Comparison of ENCODE assay signal across 21 cellular contexts in the genomic region with DNA sequence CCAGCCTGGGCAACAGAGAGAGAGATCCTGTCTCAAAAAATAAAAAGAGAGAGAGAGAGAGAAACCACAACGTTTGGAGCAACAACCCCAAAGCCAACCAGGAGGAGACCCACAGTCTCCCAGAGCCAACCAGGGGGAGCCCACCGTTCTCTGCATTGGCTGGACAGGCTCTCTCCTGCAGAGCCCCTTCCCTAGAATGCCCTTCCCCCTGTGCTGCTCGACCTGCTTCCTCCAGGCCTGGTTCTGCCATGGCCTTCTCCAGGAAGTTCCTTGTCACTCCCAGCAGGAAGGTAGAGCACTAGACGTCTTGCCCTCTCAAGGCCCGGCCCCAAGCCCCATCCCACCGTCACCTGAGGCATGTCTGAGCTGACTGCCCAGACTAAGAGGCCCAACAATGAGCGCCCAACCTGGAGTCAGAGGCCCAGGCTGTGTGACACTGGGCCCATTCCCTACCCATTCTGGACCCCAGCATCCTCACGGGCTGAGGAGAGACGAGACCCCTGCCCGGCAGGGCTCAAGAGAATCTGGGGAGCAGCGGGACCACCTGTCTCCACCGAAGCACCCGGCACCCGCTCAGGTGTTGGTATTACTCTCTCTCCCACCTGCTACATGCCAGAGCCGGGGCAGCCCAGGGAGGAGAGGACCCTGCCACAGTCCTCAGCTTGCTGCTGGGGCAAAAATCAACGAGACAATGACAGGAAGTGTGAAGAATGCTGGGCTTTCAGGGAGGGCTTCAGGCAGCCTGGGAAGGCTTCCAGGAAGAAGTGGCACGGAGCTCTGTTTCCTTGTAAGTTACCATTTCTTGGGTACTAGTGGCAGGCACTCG.
DNase-seq lines count a peak whose midpoint lies in the region; ATAC-seq and TF ChIP-seq lines count a peak whose summit lies in the region.
"Had no signal": no experiment of that assay in that cellular context is flagged by ENCODE, and none has a peak within 500 bp of the region (broad histone marks: within the 10 kb centered on the region; RNA-seq: fewer than 3 reads in every experiment).

No MANE protein-coding gene starts in this region.

- H3K27ac ChIP-seq in BLaER1 (no peak overlapping the region), H9 (ENCODE audit: insufficient read length, low read depth, low read length) (no peak overlapping the region), trophoblast cell (ENCODE audit: low read depth, low read length) (no peak overlapping the region), tibial artery (no peak overlapping the region)

- H4K5ac ChIP-seq in H9 (ENCODE audit: insufficient read length, low read depth, low read length) = no peak overlapping the region

- no peaks in the 10 kb centered on the region for H3K36me3 ChIP-seq in BLaER1
- H3K36me3 ChIP-seq in trophoblast cell (ENCODE audit: control insufficient read depth in 1 of 2, insufficient read depth in 2 of 2, low read length in 2 of 2) = no peaks in the 10 kb centered on the region
- H3K36me3 ChIP-seq in tibial artery = no peaks in the 10 kb centered on the region

- H3K4me1 ChIP-seq in BLaER1 (peaks cover 19% of the 10 kb centered on the region), H9 (ENCODE audit: insufficient read depth, low read length) (no peaks in the 10 kb centered on the region; the same call in 1 of the 2 replicates), trophoblast cell (ENCODE audit: control insufficient read depth in 1 of 2, insufficient read depth in 2 of 2, low read length in 2 of 2) (peaks cover 17 to 19% of the 10 kb centered on the region in 2 experiments), tibial artery (no peaks in the 10 kb centered on the region)

- peaks cover 13 to 20% of the 10 kb centered on the region in 2 experiments for H3K4me1 Mint-ChIP-seq in H9

- H2BK12ac ChIP-seq in H9 (ENCODE audit: insufficient read length, low read depth, low read length) (no peak overlapping the region), trophoblast cell (ENCODE audit: low read length) (no peak overlapping the region)

- H3K4me2 ChIP-seq in BLaER1 (peak overlapping the region; percentile 21; the same call in 1 of the 2 replicates), H9 (ENCODE audit: insufficient read depth, insufficient read length, low read length) (no peak overlapping the region), trophoblast cell (ENCODE audit: low read length) (no peak overlapping the region)

- intact Hi-C loops in tibial artery (cut with DNase I; ENCODE audit: low total_unique reads) = no loop called here

- H2AFZ ChIP-seq in H9 (ENCODE audit: low read length) (no peak overlapping the region), trophoblast cell (ENCODE audit: insufficient read depth, low read length, poor library complexity) (no peak overlapping the region)

- TF ChIP-seq CTCF in H9 (conservative IDR thresholded peaks at IDR 0.05) = no peak
- no peak for TF ChIP-seq CTCF in tibial artery (IDR thresholded peaks at IDR 0.05)

- no peaks in the 10 kb centered on the region for H3K79me1 ChIP-seq in H9 (ENCODE audit: insufficient read depth, low read depth, low read length, poor library complexity, severe bottlenecking)
- peaks cover 7% of the 10 kb centered on the region for H3K79me1 ChIP-seq in trophoblast cell (ENCODE audit: low read length)

- H3K27me3 Mint-ChIP-seq in H9 (ENCODE audit: low read depth) = peaks cover 17% of the 10 kb centered on the region

- H3K27me3 ChIP-seq in BLaER1 = no peaks in the 10 kb centered on the region
- H3K27me3 ChIP-seq in H9 (ENCODE audit: insufficient read depth, low read length) = no peaks in the 10 kb centered on the region
- H3K27me3 ChIP-seq in trophoblast cell (ENCODE audit: insufficient read depth, low read length) = no peaks in the 10 kb centered on the region
- H3K27me3 ChIP-seq in tibial artery = no peaks in the 10 kb centered on the region

- no peak overlapping the region for H4K91ac ChIP-seq in H9 (ENCODE audit: insufficient read length, low read depth, low read length)
- no peak overlapping the region for H4K91ac ChIP-seq in trophoblast cell (ENCODE audit: low read depth, low read length)

- H3K9ac ChIP-seq in BLaER1 (no peak overlapping the region), H9 (ENCODE audit: extremely low read depth, insufficient read length, low read length) (no peak overlapping the region), trophoblast cell (ENCODE audit: low read length) (no peak overlapping the region)

- H3K23me2 ChIP-seq in H9 (ENCODE audit: insufficient read length, low read depth, low read length, poor library complexity, severe bottlenecking) = no peaks in the 10 kb centered on the region

- H3K9me3 ChIP-seq in BLaER1 (no peaks in the 10 kb centered on the region), H9 (ENCODE audit: control insufficient read depth, low read depth, low read length) (no peaks in the 10 kb centered on the region), trophoblast cell (ENCODE audit: insufficient read depth, low read depth, low read length) (peaks cover 2% of the 10 kb centered on the region), tibial artery (no peaks in the 10 kb centered on the region)

- no peak overlapping the region for H4K8ac ChIP-seq in H9 (replicated peaks; ENCODE audit: insufficient read length, low read depth, low read length)
- H4K8ac ChIP-seq in trophoblast cell (ENCODE audit: low read depth, low read length) = no peak overlapping the region

- H3K4me3 ChIP-seq in BLaER1 (no peak overlapping the region), trophoblast cell (ENCODE audit: low read depth, low read length) (no peak overlapping the region), tibial artery (no peak overlapping the region)

- DNase-seq in H9 (no peak), left lobe of liver (ENCODE audit: low spot score) (peak; percentile 33), trophoblast cell (no peak), tibial artery (no peak), HPDE6-E6E7 (ENCODE audit: extremely low spot score) (no peak)
- DNase-seq: C1 segment of cervical spinal cord; CD8-positive, alpha-beta T cell; HFFc6; KG1; NCI-H1105; NCI-H146; NCI-H2029; NCI-H2171; NCI-H345; NCI-H524; NCI-H774; NK-92 treated with Interleukin-12 subunit alpha and Interleukin-12 subunit beta, amount 100 ng/mL, for 24 hours had no signal

- H3K4me3 Mint-ChIP-seq in H9 = no peak overlapping the region
- H3K4me3 Mint-ChIP-seq: CD8-positive, alpha-beta T cell; HFFc6 had no signal

- ATAC-seq in left lobe of liver (no peak), HG03095 (IDR thresholded peaks at IDR 0.05; ENCODE audit: unreplicated experiment) (no peak)
- ATAC-seq: CD8-positive, alpha-beta T cell; Panc1; SK-N-SH treated with all-trans-retinoic acid at 6 μM for 48 hours had no signal

- H3K27ac Mint-ChIP-seq in H9 = peak overlapping the region in 2 of 3 experiments; percentile 39 to 48; a peak in 2 of 7 replicates
- H3K27ac Mint-ChIP-seq: CD8-positive, alpha-beta T cell; HFFc6 had no signal

- H3K23ac ChIP-seq in H9 (ENCODE audit: insufficient read length, low read depth, low read length) (no peak overlapping the region), trophoblast cell (ENCODE audit: low read length) (no peak overlapping the region)

- H2AK5ac ChIP-seq in H9 (ENCODE audit: insufficient read length, low read length) (no peak overlapping the region), trophoblast cell (ENCODE audit: low read length) (peak overlapping the region; percentile 7)

- H3K36me3 Mint-ChIP-seq in H9 (ENCODE audit: insufficient read depth in 1 of 3, low read depth in 3 of 3) = no peaks in the 10 kb centered on the region; a peak in 1 of 7 replicates
- H3K36me3 Mint-ChIP-seq: CD8-positive, alpha-beta T cell had no signal

- H3K14ac ChIP-seq in H9 (ENCODE audit: insufficient read depth, low read length) (0 out of 2 replicates have a peak overlapping the region, but pooled peaks have one; percentile 6), trophoblast cell (ENCODE audit: low read length) (no peak overlapping the region)

- H3K79me2 ChIP-seq in H9 (ENCODE audit: insufficient read depth, low read length) (no peaks in the 10 kb centered on the region), trophoblast cell (ENCODE audit: control insufficient read depth, insufficient read depth, low read length, poor library complexity) (peaks cover 2% of the 10 kb centered on the region)

- H3K9me3 Mint-ChIP-seq in H9 = no peaks in the 10 kb centered on the region; a peak in 2 of 5 replicates
- H3K9me3 Mint-ChIP-seq: CD8-positive, alpha-beta T cell; HFFc6 had no signal

- H3K4ac ChIP-seq in H9 (ENCODE audit: low read depth, low read length) = no peak overlapping the region
- H3K4ac ChIP-seq in trophoblast cell (ENCODE audit: low read depth, low read length) = no peak overlapping the region

- H3K18ac ChIP-seq in H9 (ENCODE audit: insufficient read length, low read depth, low read length) = no peak overlapping the region
- no peak overlapping the region for H3K18ac ChIP-seq in trophoblast cell (ENCODE audit: low read length)

- no peak overlapping the region for H2BK120ac ChIP-seq in H9 (ENCODE audit: low read depth, low read length, poor library complexity, severe bottlenecking)
- H2BK120ac ChIP-seq in trophoblast cell (ENCODE audit: insufficient read depth, low read length, poor library complexity) = no peak overlapping the region

- no peak overlapping the region for H4K12ac ChIP-seq in trophoblast cell (ENCODE audit: low read depth, low read length)

- WGBS in H9 (ENCODE audit: extremely low coverage, insufficient read length, low lambda C conversion rate) = no CpG with 5 or more reads among the region's 18 CpGs
- no CpG with 5 or more reads among the region's 18 CpGs for WGBS in trophoblast cell (ENCODE audit: extremely low coverage, insufficient coverage, insufficient read length)

- no peak overlapping the region for H2BK20ac ChIP-seq in H9 (ENCODE audit: low read depth, low read length, poor library complexity, severe bottlenecking)

- H2BK5ac ChIP-seq in H9 (ENCODE audit: insufficient read length, low read length) = no peak overlapping the region
- no peak overlapping the region for H2BK5ac ChIP-seq in trophoblast cell (ENCODE audit: low read depth, low read length, poor library complexity)

- H2BK15ac ChIP-seq in H9 (ENCODE audit: low read depth, low read length) = no peak overlapping the region

- H4K20me1 ChIP-seq in BLaER1 = no peaks in the 10 kb centered on the region
- no peaks in the 10 kb centered on the region for H4K20me1 ChIP-seq in H9 (ENCODE audit: control insufficient read depth, insufficient read depth, insufficient read length)

- H3K56ac ChIP-seq in H9 (ENCODE audit: insufficient read length, low read depth, low read length) = no peak overlapping the region

- H3T11ph ChIP-seq in H9 (ENCODE audit: low read length) = no peak overlapping the region
